ENCODE assay signal across 34 cellular contexts in the genomic region with DNA sequence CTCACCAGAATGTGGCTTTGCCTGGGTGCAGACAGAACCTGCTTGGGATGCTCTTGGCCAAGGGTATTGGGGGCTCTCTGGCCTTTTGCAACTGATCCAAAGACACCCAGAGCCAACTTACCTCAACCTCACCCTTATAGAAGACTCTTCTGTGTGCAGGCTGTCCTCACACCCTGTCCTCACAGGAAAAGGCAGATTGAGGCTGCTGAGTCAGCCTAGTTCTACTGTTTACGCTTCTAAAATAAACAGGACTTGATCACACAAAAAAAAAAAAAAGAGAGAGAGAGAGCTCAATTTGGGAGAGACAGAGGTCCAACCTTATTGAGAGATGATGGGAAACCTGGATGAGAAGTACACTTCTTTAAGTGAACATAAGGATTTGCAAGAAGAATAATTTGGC. TPM values are rescaled to one million over a fixed set of nuclear protein-coding genes. Genes with fewer than 3 reads are reported as not detected.
DNase-seq lines count a peak whose midpoint lies in the region; ATAC-seq lines count a peak whose summit lies in the region.
"Had no signal": no experiment of that assay in that cellular context is flagged by ENCODE, and none has a peak within 500 bp of the region (broad histone marks: within the 10 kb centered on the region; RNA-seq: fewer than 3 reads in every experiment).

No MANE protein-coding gene starts in this region.

- H3K36me3 ChIP-seq in MG63 = no peaks in the 10 kb centered on the region
- H3K36me3 ChIP-seq: heart left ventricle, neural progenitor cell, sigmoid colon, uterus had no signal

- no peak overlapping the region for H3K4me3 ChIP-seq in MG63
- H3K4me3 ChIP-seq: body of pancreas, heart left ventricle, neural progenitor cell, sigmoid colon, testis, uterus had no signal

- H3K27me3 ChIP-seq in MG63 = no peaks in the 10 kb centered on the region
- H3K27me3 ChIP-seq: body of pancreas, heart left ventricle, neural progenitor cell, sigmoid colon, testis, uterus had no signal

- no peaks in the 10 kb centered on the region for H3K9me3 ChIP-seq in MG63
- H3K9me3 ChIP-seq: body of pancreas, heart left ventricle, sigmoid colon, testis, uterus had no signal

- no peak overlapping the region for H3K27ac ChIP-seq in epithelial cell of prostate
- H3K27ac ChIP-seq: body of pancreas, heart left ventricle, neural progenitor cell, sigmoid colon, testis, uterus had no signal

- peak; percentile 11 for DNase-seq in NK-92 treated with Interleukin-12 subunit alpha and Interleukin-12 subunit beta, amount 100 ng/mL, for 24 hours (lab: John Stamatoyannopoulos, UW)
- DNase-seq in NK-92 (lab: John Stamatoyannopoulos, UW; ENCODE audit: unreplicated experiment) (no peak), MG63 (peak; percentile 21), epithelial cell of prostate (ENCODE audit: low read depth, low spot score) (peak; percentile 22), NCI-H524 (lab: John Stamatoyannopoulos, UW) (no peak), NCI-H2081 treated with DMSO at 0.1 percent for 48 hours (lab: John Stamatoyannopoulos, UW) (no peak), NCI-H510A (lab: John Stamatoyannopoulos, UW) (no peak)
- DNase-seq: activated CD4-positive, alpha-beta T cell treated with anti-CD3 and anti-CD28 coated beads, Interleukin-2, amount 50 U/mL, for 1 hour; activated naive CD4-positive, alpha-beta T cell; activated T-cell treated with anti-CD3 and anti-CD28 coated beads, Interleukin-2, amount 50 U/mL, for 4 hours; AML-193; body of pancreas; CD8-positive, alpha-beta memory T cell; DMS 273 treated with DMSO at 0.1 percent for 48 hours; effector CD8-positive, alpha-beta T cell; erythroblast; GF-D8; H9; heart left ventricle; kidney glomerular epithelial cell; mammary epithelial cell; NCI-H510A treated with DMSO at 0.1 percent for 48 hours; posterior cingulate gyrus; SIG-M5; sigmoid colon; stimulated activated CD4-positive, alpha-beta T cell treated with anti-CD3 and anti-CD28 coated beads, Interleukin-15, amount 100 ng/mL, for 24 hours; stimulated activated naive CD4-positive, alpha-beta T cell treated with Interleukin-2 at 50 U/mL for 16 hours; SW 1271; T1000; testis; uterus had no signal

- ATAC-seq in GM18867 (IDR thresholded peaks at IDR 0.05; ENCODE audit: unreplicated experiment) = no peak
- ATAC-seq: activated T-cell treated with anti-CD3 and anti-CD28 coated beads, Interleukin-2, amount 50 U/mL, for 4 hours; body of pancreas; heart left ventricle; WTC11 had no signal

RNA-seq across cellular contexts. Expression of gene MRPL57, which starts 26.7 kb away (rescaled TPM):
- total RNA-seq in MG63 (2014; rRNA removed; shearing (Covaris generic); ENCODE audit: low replicate concordance) = 15.4 and 18.0 TPM in 2 replicates

RNA-seq across cellular contexts. Expression of gene SKA3, which starts 26.8 kb away (rescaled TPM):
- 13.3 and 18.5 TPM in 2 replicates for total RNA-seq in MG63 (2014; rRNA removed; shearing (Covaris generic); ENCODE audit: low replicate concordance)

Comparison
In these comparisons a context has a peak if more than half of its experiments do, and no peak if none do; other contexts are left out.
1. DNase-seq: peak in NK-92 treated with Interleukin-12 subunit alpha and Interleukin-12 subunit beta, amount 100 ng/mL, for 24 hours (single experiment), MG63 (single experiment) and epithelial cell of prostate (single experiment); none in NK-92 (single experiment), NCI-H524 (0 of 2), NCI-H2081 treated with DMSO at 0.1 percent for 48 hours (single experiment) and NCI-H510A (single experiment).